In the genomic region with DNA sequence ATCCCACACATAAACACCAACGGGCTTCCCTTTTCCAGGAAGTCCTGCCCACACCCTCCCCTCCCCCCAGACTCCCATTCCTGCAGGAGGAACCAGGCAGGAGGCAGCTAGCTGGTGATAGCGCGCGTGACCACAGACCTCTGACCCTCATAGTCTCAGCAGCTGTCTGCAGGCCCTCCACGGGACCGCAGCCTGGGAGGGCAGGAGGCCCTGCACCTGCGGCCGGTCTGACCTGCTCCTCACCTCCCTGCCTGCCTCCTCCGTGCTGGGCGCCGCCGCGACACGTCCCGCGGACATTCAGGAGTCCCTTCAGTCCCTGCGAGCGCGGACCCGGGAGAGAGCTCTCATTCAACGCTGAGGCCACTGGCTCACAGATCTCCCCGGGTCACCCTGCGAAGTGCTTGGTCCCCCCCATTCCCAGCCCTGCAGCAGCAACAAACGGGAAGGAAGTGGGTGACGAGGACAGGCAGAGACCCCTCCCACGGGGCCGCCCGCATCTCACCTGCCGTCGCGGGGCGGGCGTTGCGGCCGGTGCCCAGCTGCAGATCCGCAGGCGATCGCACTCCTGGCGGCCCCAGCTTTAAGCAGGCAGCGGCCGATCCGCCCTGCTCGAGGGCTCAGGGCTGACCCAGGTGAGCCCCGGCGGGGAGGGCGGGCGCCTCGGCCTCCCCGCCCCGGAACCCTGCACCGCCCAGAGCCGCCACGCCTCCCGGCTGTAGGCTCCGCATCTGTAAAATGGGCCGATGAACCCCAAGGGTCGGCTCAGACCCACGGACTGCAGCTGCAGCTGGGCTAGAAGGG, we compare ENCODE assay signal across 8 cellular contexts. TPM values are rescaled to one million over a fixed set of nuclear protein-coding genes. Genes with fewer than 3 reads are reported as not detected.
DNase-seq lines count a peak whose midpoint lies in the region; ATAC-seq and TF ChIP-seq lines count a peak whose summit lies in the region.

No MANE protein-coding gene starts in this region.

- no peak overlapping the region for H3K27ac Mint-ChIP-seq in activated CD8-positive, alpha-beta T cell treated with anti-CD3 and anti-CD28 coated beads, Interleukin-2, amount 10 ng/mL, durations not matched to agents 7 days and 5 days

- peak overlapping the region; percentile 63 for H3K4me3 Mint-ChIP-seq in activated CD8-positive, alpha-beta T cell treated with anti-CD3 and anti-CD28 coated beads, Interleukin-2, amount 10 ng/mL, durations not matched to agents 7 days and 5 days

- H3K36me3 ChIP-seq in H7 (replicated peaks; ENCODE audit: control insufficient read depth, insufficient read depth, low read length) (no peaks in the 10 kb centered on the region), psoas muscle (ENCODE audit: insufficient read depth in 1 of 2, low read depth in 1 of 2) (no peaks in the 10 kb centered on the region)

- ATAC-seq in activated CD8-positive, alpha-beta T cell treated with anti-CD3 and anti-CD28 coated beads, Interleukin-2, amount 10 ng/mL, durations not matched to agents 7 days and 5 days, result peak; percentile 59
- ATAC-seq in psoas muscle (peak in 2 of 4 donors; percentile 13 to 33), GM21576 (IDR thresholded peaks at IDR 0.05; ENCODE audit: unreplicated experiment) (no peak)

- H3K4me3 ChIP-seq in H7 (ENCODE audit: insufficient read depth, low read depth, low read length) (peak overlapping the region; percentile 41; the same call in 1 of the 2 replicates), psoas muscle (peak overlapping the region; percentile 32)

- H3K4me1 ChIP-seq in psoas muscle, result no peaks in the 10 kb centered on the region

- 12 to 27% (median 20%) methylated on average over 39 to 58 of the region's 58 CpGs for WGBS in psoas muscle, 3 donors

- CTCF ChIA-PET in activated CD8-positive, alpha-beta T cell treated with anti-CD3 and anti-CD28 coated beads, Interleukin-2, amount 10 ng/mL, durations not matched to agents 7 days and 5 days (lab: Charles Lee), result interaction anchor here (15.1 kb wide), 1 partner anchor 17 kb away, joined by 187 read pairs; a partner anchor contains a TSS

- H3K4me1 Mint-ChIP-seq in activated CD8-positive, alpha-beta T cell treated with anti-CD3 and anti-CD28 coated beads, Interleukin-2, amount 10 ng/mL, durations not matched to agents 7 days and 5 days (ENCODE audit: low read depth), result peaks cover 47% of the 10 kb centered on the region

- no peaks in the 10 kb centered on the region for H3K9me3 Mint-ChIP-seq in activated CD8-positive, alpha-beta T cell treated with anti-CD3 and anti-CD28 coated beads, Interleukin-2, amount 10 ng/mL, durations not matched to agents 7 days and 5 days (ENCODE audit: insufficient read depth)

- no peaks in the 10 kb centered on the region for H3K9me3 ChIP-seq in psoas muscle

- TF ChIP-seq CTCF in psoas muscle (IDR thresholded peaks at IDR 0.05), result no peak

- DNase-seq in H7, result peak; percentile 90
- peak; percentile 47 for DNase-seq in activated CD8-positive, alpha-beta T cell treated with anti-CD3 and anti-CD28 coated beads, Interleukin-2, amount 10 ng/mL, durations not matched to agents 7 days and 5 days
- peak; percentile 60 for DNase-seq in germinal center (ENCODE audit: low spot score)
- peak in 1 of 2 donors; percentile 44 for DNase-seq in psoas muscle
- DNase-seq in NCI-H1092 (lab: John Stamatoyannopoulos, UW), result no peak
- no peak for DNase-seq in HCEC 1CT
- DNase-seq in NCI-H1417 treated with DMSO at 0.1 percent for 48 hours (lab: John Stamatoyannopoulos, UW), result no peak

- POLR2A ChIA-PET in activated CD8-positive, alpha-beta T cell treated with anti-CD3 and anti-CD28 coated beads, Interleukin-2, amount 10 ng/mL, durations not matched to agents 7 days and 5 days (lab: Charles Lee), result interaction anchor here (0.7 kb wide), 1 partner anchor 10 kb away, joined by 3 read pairs; no protein-coding TSS in a partner anchor

- H3K27me3 ChIP-seq in H7 (ENCODE audit: control insufficient read depth, insufficient read depth, low read length), result no peaks in the 10 kb centered on the region; the same call in 1 of the 2 replicates
- H3K27me3 ChIP-seq in psoas muscle (ENCODE audit: insufficient read depth in 3 of 3, low read length in 2 of 3), result peaks cover 0 to 21% (median 1%) of the 10 kb centered on the region in 3 donors

- H3K27me3 Mint-ChIP-seq in activated CD8-positive, alpha-beta T cell treated with anti-CD3 and anti-CD28 coated beads, Interleukin-2, amount 10 ng/mL, durations not matched to agents 7 days and 5 days (ENCODE audit: low read depth), result no peaks in the 10 kb centered on the region

- H3K36me3 Mint-ChIP-seq in activated CD8-positive, alpha-beta T cell treated with anti-CD3 and anti-CD28 coated beads, Interleukin-2, amount 10 ng/mL, durations not matched to agents 7 days and 5 days (ENCODE audit: low read depth), result no peaks in the 10 kb centered on the region

- no peak overlapping the region for H3K27ac ChIP-seq in psoas muscle

- intact Hi-C loops in psoas muscle (cut with DNase I), result no loop called here

RNA-seq across cellular contexts. Expression of a gene that starts 1.1 kb away (rescaled TPM):
- 1.0 and 3.7 TPM in 2 replicates for total RNA-seq in H7 (2014; rRNA removed; shearing (Covaris generic))
- total RNA-seq in activated CD8-positive, alpha-beta T cell treated with anti-CD3 and anti-CD28 coated beads, Interleukin-2, amount 10 ng/mL, durations not matched to agents 7 days and 5 days, result 1 to 10 TPM; 9.8 to 9.9 TPM
- total RNA-seq in psoas muscle, result 1 to 10 TPM; 1.3 to 2.7 (median 1.9) TPM
- under 1 TPM; 0.44 to 0.78 (median 0.62) TPM for polyA plus RNA-seq in psoas muscle

RNA-seq across cellular contexts. Expression of a gene that starts 18.7 kb away (rescaled TPM):
- 20.1 and 24.2 TPM in 2 replicates for total RNA-seq in H7 (2014; rRNA removed; shearing (Covaris generic))
- total RNA-seq in activated CD8-positive, alpha-beta T cell treated with anti-CD3 and anti-CD28 coated beads, Interleukin-2, amount 10 ng/mL, durations not matched to agents 7 days and 5 days, result 1 to 10 TPM; 3.7 to 4.8 TPM
- total RNA-seq in psoas muscle, result 1 to 10 TPM; 2.9 to 5.6 (median 4.5) TPM
- polyA plus RNA-seq in psoas muscle, result 1 to 10 TPM; 2.6 to 4.3 (median 2.9) TPM

RNA-seq across cellular contexts. Expression of a gene that starts 19.5 kb away (rescaled TPM):
- total RNA-seq in H7 (2014; rRNA removed; shearing (Covaris generic)), result 48.2 and 66.7 TPM in 2 replicates
- total RNA-seq in activated CD8-positive, alpha-beta T cell treated with anti-CD3 and anti-CD28 coated beads, Interleukin-2, amount 10 ng/mL, durations not matched to agents 7 days and 5 days, result 10 to 100 TPM; 47.9 to 52.8 TPM
- 10 to 100 TPM; 24.3 to 47.3 (median 33.2) TPM for total RNA-seq in psoas muscle
- polyA plus RNA-seq in psoas muscle, result 10 to 100 TPM; 64.6 to 82.5 (median 72.2) TPM

RNA-seq across cellular contexts. Expression of a gene that starts 39.9 kb away (rescaled TPM):
- 24.1 and 26.7 TPM in 2 replicates for total RNA-seq in H7 (2014; rRNA removed; shearing (Covaris generic))
- not detected for total RNA-seq in activated CD8-positive, alpha-beta T cell treated with anti-CD3 and anti-CD28 coated beads, Interleukin-2, amount 10 ng/mL, durations not matched to agents 7 days and 5 days
- 10 to 100 TPM in 1 of 4 donors, 1 to 10 TPM in 3; 1.9 to 11.9 (median 5.6) TPM for total RNA-seq in psoas muscle
- polyA plus RNA-seq in psoas muscle, result 10 to 100 TPM in 1 of 3 donors, 1 to 10 TPM in 2; 4.4 to 11.0 (median 5.7) TPM

RNA-seq across cellular contexts. Expression of a gene that starts 49.6 kb away (rescaled TPM):
- 72.4 and 77.5 TPM in 2 replicates for total RNA-seq in H7 (2014; rRNA removed; shearing (Covaris generic))
- total RNA-seq in activated CD8-positive, alpha-beta T cell treated with anti-CD3 and anti-CD28 coated beads, Interleukin-2, amount 10 ng/mL, durations not matched to agents 7 days and 5 days, result 10 to 100 TPM; 28.9 to 31.6 TPM
- total RNA-seq in psoas muscle, result 100 to 1,000 TPM in 2 of 4 donors, 10 to 100 TPM in 2; 84.3 to 113 (median 101) TPM
- 100 to 1,000 TPM; 136 to 196 (median 162) TPM for polyA plus RNA-seq in psoas muscle

Comparison
In these comparisons a context has a peak if more than half of its experiments do, and no peak if none do; other contexts are left out.
1. DNase-seq: peak in H7 (single experiment), activated CD8-positive, alpha-beta T cell treated with anti-CD3 and anti-CD28 coated beads, Interleukin-2, amount 10 ng/mL, durations not matched to agents 7 days and 5 days (single experiment) and germinal center (single experiment); none in NCI-H1092 (single experiment), HCEC 1CT (single experiment) and NCI-H1417 treated with DMSO at 0.1 percent for 48 hours (single experiment).